12 cellular contexts compared by ENCODE assay signal in genomic region chr2:109350526-109350925, GRCh38.
DNase-seq lines count a peak whose midpoint lies in the region; ATAC-seq and TF ChIP-seq lines count a peak whose summit lies in the region.
"Had no signal": no experiment of that assay in that cellular context is flagged by ENCODE, and none has a peak within 500 bp of the region (broad histone marks: within the 10 kb centered on the region; RNA-seq: fewer than 3 reads in every experiment).

No MANE protein-coding gene starts in this region.

- H3K79me2 ChIP-seq in KMS-11 (ENCODE audit: insufficient read depth, low read depth): no peaks in the 10 kb centered on the region

- ATAC-seq in CD8-positive, alpha-beta T cell: no peak

- H3K4me1 Mint-ChIP-seq in CD8-positive, alpha-beta T cell (ENCODE audit: low read depth): peaks cover 61% of the 10 kb centered on the region

- H4K20me1 ChIP-seq in KMS-11 (ENCODE audit: insufficient read depth): no peaks in the 10 kb centered on the region

- CTCF ChIA-PET in CD8-positive, alpha-beta T cell (lab: Charles Lee): interaction anchor here (1.1 kb wide), 1 partner anchor 156 kb away, joined by 3 read pairs; no protein-coding TSS in a partner anchor

- no peaks in the 10 kb centered on the region for H3K9me3 ChIP-seq in CD8-positive, alpha-beta T cell (ENCODE audit: low read length)
- H3K9me3 ChIP-seq in sigmoid colon: no peaks in the 10 kb centered on the region
- H3K9me3 ChIP-seq: SJCRH30 had no signal

- 79 to 90% methylated on average over 8 of the region's 8 CpGs for WGBS in sigmoid colon, 2 donors

- in situ Hi-C loops in ACHN (cut with HindIII; ENCODE audit: low pct_ligation_motif_present, low pct_unique_long_range_greater_than_20kb, low sequenced_read_pairs): no loop called here

- H3K36me3 ChIP-seq in CD8-positive, alpha-beta T cell (ENCODE audit: insufficient read depth, low read length): no peaks in the 10 kb centered on the region
- H3K36me3 ChIP-seq in KMS-11 (ENCODE audit: insufficient read depth): no peaks in the 10 kb centered on the region
- no peaks in the 10 kb centered on the region for H3K36me3 ChIP-seq in sigmoid colon
- H3K36me3 ChIP-seq: SJCRH30 had no signal

- peak overlapping the region; percentile 69 for H3K4me2 ChIP-seq in KMS-11

- H3K36me3 Mint-ChIP-seq in CD8-positive, alpha-beta T cell: peaks cover 2% of the 10 kb centered on the region
- H3K36me3 Mint-ChIP-seq: IgD-negative memory B cell had no signal

- POLR2A ChIA-PET in CD8-positive, alpha-beta T cell (lab: Charles Lee): interaction anchor here (0.8 kb wide), 1 partner anchor 10 kb away, joined by 3 read pairs; no protein-coding TSS in a partner anchor

- intact Hi-C loops in CD8-positive, alpha-beta T cell (cut with DNase I, micrococcal nuclease): no loop called here
- intact Hi-C loops in dorsolateral prefrontal cortex (cut with DNase I) (no loop called here), sigmoid colon (cut with DNase I) (no loop called here)

- no peak overlapping the region for H3K4me3 ChIP-seq in CD8-positive, alpha-beta T cell (ENCODE audit: low read depth, low read length)
- H3K4me3 ChIP-seq in KMS-11 (IDR thresholded peaks at IDR 0.05; ENCODE audit: insufficient read depth, low read depth, low read length) (no peak overlapping the region), dorsolateral prefrontal cortex (no peak overlapping the region), sigmoid colon (no peak overlapping the region)
- H3K4me3 ChIP-seq: SJCRH30 had no signal

- no peak for TF ChIP-seq POLR2A in sigmoid colon (IDR thresholded peaks at IDR 0.05)

- peaks cover 48% of the 10 kb centered on the region for H3K4me1 ChIP-seq in CD8-positive, alpha-beta T cell (ENCODE audit: insufficient read depth, low read length)
- H3K4me1 ChIP-seq in KMS-11 (ENCODE audit: low read depth, poor library complexity, severe bottlenecking) (peaks cover 37% of the 10 kb centered on the region), sigmoid colon (peaks cover 0 to 36% (median 34%) of the 10 kb centered on the region in 4 donors)

- no peaks in the 10 kb centered on the region for H3K9me3 Mint-ChIP-seq in CD8-positive, alpha-beta T cell

- H3K27me3 ChIP-seq in CD8-positive, alpha-beta T cell (ENCODE audit: insufficient read depth, low read length): no peaks in the 10 kb centered on the region
- H3K27me3 ChIP-seq in KMS-11 (ENCODE audit: insufficient read depth, low read depth): no peaks in the 10 kb centered on the region
- H3K27me3 ChIP-seq in dorsolateral prefrontal cortex: no peaks in the 10 kb centered on the region
- H3K27me3 ChIP-seq in sigmoid colon: no peaks in the 10 kb centered on the region
- H3K27me3 ChIP-seq: SJCRH30 had no signal

- H2AFZ ChIP-seq in KMS-11 (ENCODE audit: low read depth): no peak overlapping the region

- H3K27me3 Mint-ChIP-seq in CD8-positive, alpha-beta T cell (ENCODE audit: low read depth): no peaks in the 10 kb centered on the region

- H3K4me3 Mint-ChIP-seq in CD8-positive, alpha-beta T cell: peak overlapping the region; percentile 52
- H3K4me3 Mint-ChIP-seq: IgD-negative memory B cell had no signal

- no peak overlapping the region; the same call in 1 of the 2 replicates for H3K9ac ChIP-seq in KMS-11

- no peak overlapping the region for H3K27ac ChIP-seq in CD8-positive, alpha-beta T cell (ENCODE audit: low read depth, low read length)
- peak overlapping the region; percentile 49 for H3K27ac ChIP-seq in KMS-11
- H3K27ac ChIP-seq in dorsolateral prefrontal cortex: peak overlapping the region in 43 of 59 donors; percentile 1 to 89 (median 72)
- H3K27ac ChIP-seq in sigmoid colon: peak overlapping the region; percentile 17 to 64 (median 36)
- H3K27ac ChIP-seq in caudate nucleus (ENCODE audit: low read depth, low read length): no peak overlapping the region
- H3K27ac ChIP-seq: SJCRH30 had no signal

- TF ChIP-seq CTCF in CD8-positive, alpha-beta T cell (IDR thresholded peaks at IDR 0.05): no peak
- TF ChIP-seq CTCF in KMS-11 (conservative IDR thresholded peaks at IDR 0.05; ENCODE audit: low read depth, low read length): no peak
- no peak for TF ChIP-seq CTCF in dorsolateral prefrontal cortex (IDR thresholded peaks at IDR 0.05 in 54 of 56, conservative IDR thresholded peaks at IDR 0.05 in 2 of 56; ENCODE audit: low read depth in 1 of 56, partially characterized antibody in 56 of 56)
- TF ChIP-seq CTCF in sigmoid colon (IDR thresholded peaks at IDR 0.05): no peak

- peak overlapping the region; percentile 95 for H3K27ac Mint-ChIP-seq in CD8-positive, alpha-beta T cell
- H3K27ac Mint-ChIP-seq: IgD-negative memory B cell had no signal

- no peak for TF ChIP-seq EP300 in sigmoid colon (IDR thresholded peaks at IDR 0.05)

- peak in 1 of 7 experiments; percentile 44 for DNase-seq in CD8-positive, alpha-beta T cell
- no peak for DNase-seq in dorsolateral prefrontal cortex
- no peak for DNase-seq in sigmoid colon
- DNase-seq in ACHN: no peak
- DNase-seq in caudate nucleus (lab: John Stamatoyannopoulos, UW): no peak
- no peak for DNase-seq in epidermal melanocyte (ENCODE audit: insufficient read length, low spot score)
- DNase-seq: activated CD8-positive, alpha-beta memory T cell treated with anti-CD3 and anti-CD28 coated beads, Interleukin-2, amount 50 U/mL, for 4 hours; kidney; NCI-H82 had no signal

Comparison
In these comparisons a context has a peak if more than half of its experiments do, and no peak if none do; other contexts are left out.
1. H3K27ac ChIP-seq: peak in KMS-11 (single experiment), dorsolateral prefrontal cortex (43 of 59) and sigmoid colon (4 of 4); none in CD8-positive, alpha-beta T cell (single experiment) and caudate nucleus (single experiment).